1 cellular context compared by ENCODE assay signal in the genomic region with DNA sequence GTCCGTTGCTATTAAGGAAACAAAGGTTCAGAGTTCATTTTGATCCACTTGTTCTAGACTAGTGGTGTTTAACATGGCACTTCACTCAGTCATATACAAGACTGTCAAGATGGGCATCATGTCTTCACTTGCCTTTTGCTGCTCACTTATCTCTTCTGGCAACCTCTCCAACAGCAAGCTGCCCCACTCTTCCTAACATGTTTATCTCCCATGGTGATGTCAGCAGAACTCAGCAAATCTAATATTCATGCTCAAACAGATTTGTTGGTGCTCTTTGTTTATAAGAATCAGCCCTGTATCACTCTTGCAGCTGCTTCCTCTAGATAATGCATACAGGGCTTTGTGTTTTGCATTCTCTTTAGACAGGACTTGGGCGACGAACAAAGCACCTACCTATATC.
TF ChIP-seq lines count a peak whose summit lies in the region.

No MANE protein-coding gene starts in this region.

TF ChIP-seq in K562, 482 proteins besides CTCF, POLR2A, EP300 and RAD21 (continued from another document and continues in another):
- TF ChIP-seq, protein P1, sequence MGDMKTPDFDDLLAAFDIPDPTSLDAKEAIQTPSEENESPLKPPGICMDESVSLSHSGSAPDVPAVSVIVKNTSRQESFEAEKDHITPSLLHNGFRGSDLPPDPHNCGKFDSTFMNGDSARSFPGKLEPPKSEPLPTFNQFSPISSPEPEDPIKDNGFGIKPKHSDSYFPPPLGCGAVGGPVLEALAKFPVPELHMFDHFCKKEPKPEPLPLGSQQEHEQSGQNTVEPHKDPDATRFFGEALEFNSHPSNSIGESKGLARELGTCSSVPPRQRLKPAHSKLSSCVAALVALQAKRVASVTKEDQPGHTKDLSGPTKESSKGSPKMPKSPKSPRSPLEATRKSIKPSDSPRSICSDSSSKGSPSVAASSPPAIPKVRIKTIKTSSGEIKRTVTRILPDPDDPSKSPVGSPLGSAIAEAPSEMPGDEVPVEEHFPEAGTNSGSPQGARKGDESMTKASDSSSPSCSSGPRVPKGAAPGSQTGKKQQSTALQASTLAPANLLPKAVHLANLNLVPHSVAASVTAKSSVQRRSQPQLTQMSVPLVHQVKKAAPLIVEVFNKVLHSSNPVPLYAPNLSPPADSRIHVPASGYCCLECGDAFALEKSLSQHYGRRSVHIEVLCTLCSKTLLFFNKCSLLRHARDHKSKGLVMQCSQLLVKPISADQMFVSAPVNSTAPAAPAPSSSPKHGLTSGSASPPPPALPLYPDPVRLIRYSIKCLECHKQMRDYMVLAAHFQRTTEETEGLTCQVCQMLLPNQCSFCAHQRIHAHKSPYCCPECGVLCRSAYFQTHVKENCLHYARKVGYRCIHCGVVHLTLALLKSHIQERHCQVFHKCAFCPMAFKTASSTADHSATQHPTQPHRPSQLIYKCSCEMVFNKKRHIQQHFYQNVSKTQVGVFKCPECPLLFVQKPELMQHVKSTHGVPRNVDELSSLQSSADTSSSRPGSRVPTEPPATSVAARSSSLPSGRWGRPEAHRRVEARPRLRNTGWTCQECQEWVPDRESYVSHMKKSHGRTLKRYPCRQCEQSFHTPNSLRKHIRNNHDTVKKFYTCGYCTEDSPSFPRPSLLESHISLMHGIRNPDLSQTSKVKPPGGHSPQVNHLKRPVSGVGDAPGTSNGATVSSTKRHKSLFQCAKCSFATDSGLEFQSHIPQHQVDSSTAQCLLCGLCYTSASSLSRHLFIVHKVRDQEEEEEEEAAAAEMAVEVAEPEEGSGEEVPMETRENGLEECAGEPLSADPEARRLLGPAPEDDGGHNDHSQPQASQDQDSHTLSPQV (IDR thresholded peaks at IDR 0.05): no peak
- TF ChIP-seq CTBP1 (IDR thresholded peaks at IDR 0.05; ENCODE audit: borderline replicate concordance) (peak; percentile 35; the same call in 1 of the 2 replicates), SMARCA4 (IDR thresholded peaks at IDR 0.05) (0 out of 2 replicates have a peak, but pooled peaks have one; percentile 42), NCOA2 (IDR thresholded peaks at IDR 0.05; ENCODE audit: partially characterized antibody in 2 of 2) (no peak), RBM15 (IDR thresholded peaks at IDR 0.05; ENCODE audit: insufficient read depth, low read length) (no peak), GATA2 (CRISPR knock-in tag; IDR thresholded peaks at IDR 0.05) (peak; percentile 18; the same call in 1 of the 2 replicates), FOXJ2 (tag; IDR thresholded peaks at IDR 0.05) (peak; percentile 63), CBX5 (IDR thresholded peaks at IDR 0.05; ENCODE audit: borderline replicate concordance, low read depth) (no peak), NCOR1 (IDR thresholded peaks at IDR 0.05) (peak; percentile 75), TEAD4 (IDR thresholded peaks at IDR 0.05; ENCODE audit: low read length) (peak; percentile 71), TEAD4 (CRISPR knock-in tag; IDR thresholded peaks at IDR 0.05; ENCODE audit: borderline replicate concordance) (no peak), NFATC3 (IDR thresholded peaks at IDR 0.05) (no peak), MAFF (IDR thresholded peaks at IDR 0.05; ENCODE audit: low read length) (peak; percentile 11; the same call in 1 of the 2 replicates), ERF (CRISPR knock-in tag; IDR thresholded peaks at IDR 0.05) (no peak), SIN3B (IDR thresholded peaks at IDR 0.05; ENCODE audit: low read depth) (no peak), MAFK (IDR thresholded peaks at IDR 0.05; ENCODE audit: low read length) (0 out of 2 replicates have a peak, but pooled peaks have one; percentile 6), SMAD1 (IDR thresholded peaks at IDR 0.05; ENCODE audit: low read depth, low read length, partially characterized antibody) (no peak), ATF1 (CRISPR knock-in tag; IDR thresholded peaks at IDR 0.05) (no peak), ATF1 (tag; IDR thresholded peaks at IDR 0.05) (peak; percentile 71), SAP30 (IDR thresholded peaks at IDR 0.05; ENCODE audit: borderline replicate concordance, insufficient read depth, low read depth, low read length, poor library complexity, severe bottlenecking) (no peak), EZH2 (IDR thresholded peaks at IDR 0.05; ENCODE audit: borderline replicate concordance, low read depth, low read length) (no peak), NR2F6 (CRISPR knock-in tag; IDR thresholded peaks at IDR 0.05) (no peak), PHF21A (IDR thresholded peaks at IDR 0.05; ENCODE audit: borderline replicate concordance, low read depth) (no peak), ADNP (tag; IDR thresholded peaks at IDR 0.05) (no peak), SMARCC2 (IDR thresholded peaks at IDR 0.05; ENCODE audit: low read depth) (no peak), CC2D1A (IDR thresholded peaks at IDR 0.05) (no peak), TAL1 (IDR thresholded peaks at IDR 0.05) (peak; percentile 82), FOXJ3 (CRISPR knock-in tag; IDR thresholded peaks at IDR 0.05) (no peak), SPI1 (IDR thresholded peaks at IDR 0.05; ENCODE audit: borderline replicate concordance, low read depth, low read length) (no peak), FOS (IDR thresholded peaks at IDR 0.05; ENCODE audit: extremely low read depth, insufficient read length) (no peak), TBL1XR1 (IDR thresholded peaks at IDR 0.05; ENCODE audit: low read length in 2 of 2) (no peak), KDM1A (IDR thresholded peaks at IDR 0.05) (peak; percentile 96 to 97), SP1 (CRISPR knock-in tag; IDR thresholded peaks at IDR 0.05) (no peak), HLTF (IDR thresholded peaks at IDR 0.05) (no peak), RHOXF2B (CRISPR knock-in tag; conservative IDR thresholded peaks at IDR 0.05) (no peak), SLC30A9 (CRISPR knock-in tag; IDR thresholded peaks at IDR 0.05) (no peak), POLR3G (IDR thresholded peaks at IDR 0.05; ENCODE audit: extremely low read depth, insufficient read length, insufficient replicate concordance) (no peak), NR1H2 (CRISPR knock-in tag; IDR thresholded peaks at IDR 0.05) (no peak), POLR2H (tag; IDR thresholded peaks at IDR 0.05; ENCODE audit: low read depth) (no peak), CSDE1 (IDR thresholded peaks at IDR 0.05) (no peak), MCM5 (IDR thresholded peaks at IDR 0.05; ENCODE audit: low read depth) (no peak)
- TF ChIP-seq, protein P2, sequence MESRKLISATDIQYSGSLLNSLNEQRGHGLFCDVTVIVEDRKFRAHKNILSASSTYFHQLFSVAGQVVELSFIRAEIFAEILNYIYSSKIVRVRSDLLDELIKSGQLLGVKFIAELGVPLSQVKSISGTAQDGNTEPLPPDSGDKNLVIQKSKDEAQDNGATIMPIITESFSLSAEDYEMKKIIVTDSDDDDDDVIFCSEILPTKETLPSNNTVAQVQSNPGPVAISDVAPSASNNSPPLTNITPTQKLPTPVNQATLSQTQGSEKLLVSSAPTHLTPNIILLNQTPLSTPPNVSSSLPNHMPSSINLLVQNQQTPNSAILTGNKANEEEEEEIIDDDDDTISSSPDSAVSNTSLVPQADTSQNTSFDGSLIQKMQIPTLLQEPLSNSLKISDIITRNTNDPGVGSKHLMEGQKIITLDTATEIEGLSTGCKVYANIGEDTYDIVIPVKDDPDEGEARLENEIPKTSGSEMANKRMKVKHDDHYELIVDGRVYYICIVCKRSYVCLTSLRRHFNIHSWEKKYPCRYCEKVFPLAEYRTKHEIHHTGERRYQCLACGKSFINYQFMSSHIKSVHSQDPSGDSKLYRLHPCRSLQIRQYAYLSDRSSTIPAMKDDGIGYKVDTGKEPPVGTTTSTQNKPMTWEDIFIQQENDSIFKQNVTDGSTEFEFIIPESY (CRISPR knock-in tag; IDR thresholded peaks at IDR 0.05): no peak
- TF ChIP-seq, protein P3, sequence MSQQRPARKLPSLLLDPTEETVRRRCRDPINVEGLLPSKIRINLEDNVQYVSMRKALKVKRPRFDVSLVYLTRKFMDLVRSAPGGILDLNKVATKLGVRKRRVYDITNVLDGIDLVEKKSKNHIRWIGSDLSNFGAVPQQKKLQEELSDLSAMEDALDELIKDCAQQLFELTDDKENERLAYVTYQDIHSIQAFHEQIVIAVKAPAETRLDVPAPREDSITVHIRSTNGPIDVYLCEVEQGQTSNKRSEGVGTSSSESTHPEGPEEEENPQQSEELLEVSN (IDR thresholded peaks at IDR 0.05; ENCODE audit: borderline replicate concordance in 1 of 2, extremely low read depth in 1 of 2, insufficient read depth in 1 of 2, insufficient read length in 1 of 2, low read depth in 1 of 2, low read length in 1 of 2, poor library complexity in 1 of 2, severe bottlenecking in 1 of 2): no peak
- TF ChIP-seq, protein P4, sequence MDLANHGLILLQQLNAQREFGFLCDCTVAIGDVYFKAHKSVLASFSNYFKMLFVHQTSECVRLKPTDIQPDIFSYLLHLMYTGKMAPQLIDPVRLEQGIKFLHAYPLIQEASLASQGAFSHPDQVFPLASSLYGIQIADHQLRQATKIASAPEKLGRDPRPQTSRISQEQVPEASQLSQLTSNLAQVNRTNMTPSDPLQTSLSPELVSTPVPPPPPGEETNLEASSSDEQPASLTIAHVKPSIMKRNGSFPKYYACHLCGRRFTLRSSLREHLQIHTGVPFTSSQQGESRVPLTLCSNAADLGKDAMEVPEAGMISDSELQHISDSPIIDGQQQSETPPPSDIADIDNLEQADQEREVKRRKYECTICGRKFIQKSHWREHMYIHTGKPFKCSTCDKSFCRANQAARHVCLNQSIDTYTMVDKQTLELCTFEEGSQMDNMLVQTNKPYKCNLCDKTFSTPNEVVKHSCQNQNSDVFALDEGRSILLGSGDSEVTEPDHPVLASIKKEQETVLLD (IDR thresholded peaks at IDR 0.05): no peak
- TF ChIP-seq, protein P5, sequence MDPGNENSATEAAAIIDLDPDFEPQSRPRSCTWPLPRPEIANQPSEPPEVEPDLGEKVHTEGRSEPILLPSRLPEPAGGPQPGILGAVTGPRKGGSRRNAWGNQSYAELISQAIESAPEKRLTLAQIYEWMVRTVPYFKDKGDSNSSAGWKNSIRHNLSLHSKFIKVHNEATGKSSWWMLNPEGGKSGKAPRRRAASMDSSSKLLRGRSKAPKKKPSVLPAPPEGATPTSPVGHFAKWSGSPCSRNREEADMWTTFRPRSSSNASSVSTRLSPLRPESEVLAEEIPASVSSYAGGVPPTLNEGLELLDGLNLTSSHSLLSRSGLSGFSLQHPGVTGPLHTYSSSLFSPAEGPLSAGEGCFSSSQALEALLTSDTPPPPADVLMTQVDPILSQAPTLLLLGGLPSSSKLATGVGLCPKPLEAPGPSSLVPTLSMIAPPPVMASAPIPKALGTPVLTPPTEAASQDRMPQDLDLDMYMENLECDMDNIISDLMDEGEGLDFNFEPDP (CRISPR knock-in tag; IDR thresholded peaks at IDR 0.05): no peak
- TF ChIP-seq, protein P6, sequence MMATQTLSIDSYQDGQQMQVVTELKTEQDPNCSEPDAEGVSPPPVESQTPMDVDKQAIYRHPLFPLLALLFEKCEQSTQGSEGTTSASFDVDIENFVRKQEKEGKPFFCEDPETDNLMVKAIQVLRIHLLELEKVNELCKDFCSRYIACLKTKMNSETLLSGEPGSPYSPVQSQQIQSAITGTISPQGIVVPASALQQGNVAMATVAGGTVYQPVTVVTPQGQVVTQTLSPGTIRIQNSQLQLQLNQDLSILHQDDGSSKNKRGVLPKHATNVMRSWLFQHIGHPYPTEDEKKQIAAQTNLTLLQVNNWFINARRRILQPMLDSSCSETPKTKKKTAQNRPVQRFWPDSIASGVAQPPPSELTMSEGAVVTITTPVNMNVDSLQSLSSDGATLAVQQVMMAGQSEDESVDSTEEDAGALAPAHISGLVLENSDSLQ (IDR thresholded peaks at IDR 0.05): no peak
- TF ChIP-seq, protein P7, sequence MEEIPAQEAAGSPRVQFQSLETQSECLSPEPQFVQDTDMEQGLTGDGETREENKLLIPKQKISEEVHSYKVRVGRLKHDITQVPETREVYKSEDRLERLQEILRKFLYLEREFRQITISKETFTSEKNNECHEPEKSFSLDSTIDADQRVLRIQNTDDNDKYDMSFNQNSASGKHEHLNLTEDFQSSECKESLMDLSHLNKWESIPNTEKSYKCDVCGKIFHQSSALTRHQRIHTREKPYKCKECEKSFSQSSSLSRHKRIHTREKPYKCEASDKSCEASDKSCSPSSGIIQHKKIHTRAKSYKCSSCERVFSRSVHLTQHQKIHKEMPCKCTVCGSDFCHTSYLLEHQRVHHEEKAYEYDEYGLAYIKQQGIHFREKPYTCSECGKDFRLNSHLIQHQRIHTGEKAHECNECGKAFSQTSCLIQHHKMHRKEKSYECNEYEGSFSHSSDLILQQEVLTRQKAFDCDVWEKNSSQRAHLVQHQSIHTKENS (CRISPR knock-in tag; IDR thresholded peaks at IDR 0.05): no peak
- TF ChIP-seq, protein P8, sequence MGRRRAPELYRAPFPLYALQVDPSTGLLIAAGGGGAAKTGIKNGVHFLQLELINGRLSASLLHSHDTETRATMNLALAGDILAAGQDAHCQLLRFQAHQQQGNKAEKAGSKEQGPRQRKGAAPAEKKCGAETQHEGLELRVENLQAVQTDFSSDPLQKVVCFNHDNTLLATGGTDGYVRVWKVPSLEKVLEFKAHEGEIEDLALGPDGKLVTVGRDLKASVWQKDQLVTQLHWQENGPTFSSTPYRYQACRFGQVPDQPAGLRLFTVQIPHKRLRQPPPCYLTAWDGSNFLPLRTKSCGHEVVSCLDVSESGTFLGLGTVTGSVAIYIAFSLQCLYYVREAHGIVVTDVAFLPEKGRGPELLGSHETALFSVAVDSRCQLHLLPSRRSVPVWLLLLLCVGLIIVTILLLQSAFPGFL (CRISPR knock-in tag; IDR thresholded peaks at IDR 0.05): no peak
- TF ChIP-seq, protein P9, sequence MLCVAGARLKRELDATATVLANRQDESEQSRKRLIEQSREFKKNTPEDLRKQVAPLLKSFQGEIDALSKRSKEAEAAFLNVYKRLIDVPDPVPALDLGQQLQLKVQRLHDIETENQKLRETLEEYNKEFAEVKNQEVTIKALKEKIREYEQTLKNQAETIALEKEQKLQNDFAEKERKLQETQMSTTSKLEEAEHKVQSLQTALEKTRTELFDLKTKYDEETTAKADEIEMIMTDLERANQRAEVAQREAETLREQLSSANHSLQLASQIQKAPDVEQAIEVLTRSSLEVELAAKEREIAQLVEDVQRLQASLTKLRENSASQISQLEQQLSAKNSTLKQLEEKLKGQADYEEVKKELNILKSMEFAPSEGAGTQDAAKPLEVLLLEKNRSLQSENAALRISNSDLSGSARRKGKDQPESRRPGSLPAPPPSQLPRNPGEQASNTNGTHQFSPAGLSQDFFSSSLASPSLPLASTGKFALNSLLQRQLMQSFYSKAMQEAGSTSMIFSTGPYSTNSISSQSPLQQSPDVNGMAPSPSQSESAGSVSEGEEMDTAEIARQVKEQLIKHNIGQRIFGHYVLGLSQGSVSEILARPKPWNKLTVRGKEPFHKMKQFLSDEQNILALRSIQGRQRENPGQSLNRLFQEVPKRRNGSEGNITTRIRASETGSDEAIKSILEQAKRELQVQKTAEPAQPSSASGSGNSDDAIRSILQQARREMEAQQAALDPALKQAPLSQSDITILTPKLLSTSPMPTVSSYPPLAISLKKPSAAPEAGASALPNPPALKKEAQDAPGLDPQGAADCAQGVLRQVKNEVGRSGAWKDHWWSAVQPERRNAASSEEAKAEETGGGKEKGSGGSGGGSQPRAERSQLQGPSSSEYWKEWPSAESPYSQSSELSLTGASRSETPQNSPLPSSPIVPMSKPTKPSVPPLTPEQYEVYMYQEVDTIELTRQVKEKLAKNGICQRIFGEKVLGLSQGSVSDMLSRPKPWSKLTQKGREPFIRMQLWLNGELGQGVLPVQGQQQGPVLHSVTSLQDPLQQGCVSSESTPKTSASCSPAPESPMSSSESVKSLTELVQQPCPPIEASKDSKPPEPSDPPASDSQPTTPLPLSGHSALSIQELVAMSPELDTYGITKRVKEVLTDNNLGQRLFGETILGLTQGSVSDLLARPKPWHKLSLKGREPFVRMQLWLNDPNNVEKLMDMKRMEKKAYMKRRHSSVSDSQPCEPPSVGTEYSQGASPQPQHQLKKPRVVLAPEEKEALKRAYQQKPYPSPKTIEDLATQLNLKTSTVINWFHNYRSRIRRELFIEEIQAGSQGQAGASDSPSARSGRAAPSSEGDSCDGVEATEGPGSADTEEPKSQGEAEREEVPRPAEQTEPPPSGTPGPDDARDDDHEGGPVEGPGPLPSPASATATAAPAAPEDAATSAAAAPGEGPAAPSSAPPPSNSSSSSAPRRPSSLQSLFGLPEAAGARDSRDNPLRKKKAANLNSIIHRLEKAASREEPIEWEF (CRISPR knock-in tag; IDR thresholded peaks at IDR 0.05): no peak
